8 cellular contexts compared by ENCODE assay signal in the genomic region with DNA sequence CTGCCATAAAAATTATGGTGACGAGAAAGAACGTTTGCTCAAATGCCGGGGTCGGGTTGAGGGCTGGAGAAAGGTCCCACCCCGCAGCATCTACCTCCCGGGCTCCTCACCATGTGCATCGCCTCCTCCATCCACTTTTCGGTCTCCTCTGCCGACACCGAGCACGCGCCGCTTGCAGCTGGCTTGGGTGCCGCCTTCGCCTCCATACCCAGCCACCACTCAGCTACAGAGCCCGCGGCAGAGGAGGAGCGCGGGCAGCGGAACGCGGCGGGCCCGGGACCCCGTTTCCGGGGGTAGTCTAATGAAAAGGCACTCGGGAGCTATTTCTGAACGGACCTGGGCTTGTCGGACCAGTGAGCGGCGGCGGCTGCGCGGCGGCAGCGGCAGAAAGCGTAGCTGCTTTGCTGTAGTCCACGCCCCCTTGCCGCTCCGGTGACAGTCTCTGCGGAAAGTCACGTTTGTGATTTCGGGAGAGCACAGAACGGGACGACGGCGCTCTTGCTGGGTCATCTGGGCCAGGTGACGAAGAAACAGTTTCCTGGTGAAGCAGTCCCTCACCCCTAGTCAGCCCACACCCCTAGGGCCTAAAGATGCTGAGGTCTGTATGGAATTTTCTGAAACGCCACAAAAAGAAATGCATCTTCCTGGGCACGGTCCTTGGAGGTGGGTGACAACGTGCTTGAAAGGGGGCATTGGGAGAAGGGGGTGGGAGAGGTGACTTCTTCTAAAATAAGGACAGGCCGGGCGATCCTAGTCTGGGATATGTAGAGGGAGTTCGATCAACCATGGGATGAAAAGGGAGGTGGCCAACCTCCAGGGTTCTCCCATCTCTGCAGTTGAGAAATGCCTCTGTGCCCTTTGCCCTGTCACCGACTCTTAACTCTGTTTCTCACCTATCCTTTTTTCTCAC. TPM values are rescaled to one million over a fixed set of nuclear protein-coding genes. Genes with fewer than 3 reads are reported as not detected.
DNase-seq lines count a peak whose midpoint lies in the region; ATAC-seq, FAIRE-seq and TF ChIP-seq lines count a peak whose summit lies in the region.

A gene (minus strand): TSS at position 243 of the 910 bp plus-strand sequence. CDS start 37 bp downstream, at position 206.
A gene with protein sequence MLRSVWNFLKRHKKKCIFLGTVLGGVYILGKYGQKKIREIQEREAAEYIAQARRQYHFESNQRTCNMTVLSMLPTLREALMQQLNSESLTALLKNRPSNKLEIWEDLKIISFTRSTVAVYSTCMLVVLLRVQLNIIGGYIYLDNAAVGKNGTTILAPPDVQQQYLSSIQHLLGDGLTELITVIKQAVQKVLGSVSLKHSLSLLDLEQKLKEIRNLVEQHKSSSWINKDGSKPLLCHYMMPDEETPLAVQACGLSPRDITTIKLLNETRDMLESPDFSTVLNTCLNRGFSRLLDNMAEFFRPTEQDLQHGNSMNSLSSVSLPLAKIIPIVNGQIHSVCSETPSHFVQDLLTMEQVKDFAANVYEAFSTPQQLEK (plus strand): TSS at position 353 of the 910 bp plus-strand sequence. CDS start 238 bp downstream, at position 591.

- POLR2A ChIA-PET in RWPE1 (lab: Yijun Ruan, JAX; ENCODE audit: low non-redundant PET): interaction anchor here (0.6 kb wide), 1 partner anchor 10 kb away, joined by 6 read pairs; no protein-coding TSS in a partner anchor
- POLR2A ChIA-PET in naive thymus-derived CD8-positive, alpha-beta T cell (lab: Charles Lee): interaction anchor here (0.6 to 1.8 kb wide), 9 partner anchors 24 to 1304 kb away, joined by 3 to 7 read pairs (median 4); a partner anchor contains a TSS

- peak within 1 kb of the TSS; percentile 91 for H3K4me3 ChIP-seq in fibroblast of mammary gland (ENCODE audit: control insufficient read depth, low read depth, low read length)

- DNase-seq in ELF-1 (ENCODE audit: low read depth, low spot score) (peak; percentile 97), H54 (ENCODE audit: insufficient read length, low spot score) (peak; percentile 51), LoVo (ENCODE audit: low spot score) (peak; percentile 96), RWPE1 (ENCODE audit: low spot score) (peak; percentile 93), fibroblast of mammary gland (ENCODE audit: low read depth) (peak; percentile 91)
- peak; percentile 84 to 96 (median 92) for DNase-seq in naive thymus-derived CD8-positive, alpha-beta T cell
- peak; percentile 95 for DNase-seq in stimulated activated naive B cell treated with anti-CD40 and anti-IgM and Interleukin-4, amounts not matched to agents 10 μg/mL and 1 μg/mL and 100 μg/mL, for 72 hours

- peaks cover 43% of the 10 kb centered on the region for H3K36me3 Mint-ChIP-seq in activated T-helper 17 cell treated with anti-CD3 and anti-CD28 coated beads, Interleukin-2, amount 50 U/mL, for 72 hours (ENCODE audit: low read depth)
- H3K36me3 Mint-ChIP-seq in naive thymus-derived CD8-positive, alpha-beta T cell: peaks cover 0 to 17% (median 0%) of the 10 kb centered on the region in 3 donors
- H3K36me3 Mint-ChIP-seq in stimulated activated naive B cell treated with anti-CD40 and anti-IgM and Interleukin-4, amounts not matched to agents 10 μg/mL and 1 μg/mL and 100 μg/mL, for 72 hours: peaks cover 8 to 12% of the 10 kb centered on the region in 2 donors

- no peak for TF ChIP-seq CTCF in RWPE1 (conservative IDR thresholded peaks at IDR 0.05; ENCODE audit: low read depth)
- no peak for TF ChIP-seq CTCF in fibroblast of mammary gland (conservative IDR thresholded peaks at IDR 0.05; ENCODE audit: control insufficient read depth, insufficient read depth, low read depth, low read length)

- peak within 1 kb of the TSS; percentile 96 for H3K27ac Mint-ChIP-seq in activated T-helper 17 cell treated with anti-CD3 and anti-CD28 coated beads, Interleukin-2, amount 50 U/mL, for 72 hours
- peak within 1 kb of the TSS; percentile 94 to 98 (median 97) for H3K27ac Mint-ChIP-seq in naive thymus-derived CD8-positive, alpha-beta T cell
- peak within 1 kb of the TSS; percentile 99 for H3K27ac Mint-ChIP-seq in stimulated activated naive B cell treated with anti-CD40 and anti-IgM and Interleukin-4, amounts not matched to agents 10 μg/mL and 1 μg/mL and 100 μg/mL, for 72 hours

- no peaks in the 10 kb centered on the region for H3K27me3 Mint-ChIP-seq in activated T-helper 17 cell treated with anti-CD3 and anti-CD28 coated beads, Interleukin-2, amount 50 U/mL, for 72 hours
- H3K27me3 Mint-ChIP-seq in naive thymus-derived CD8-positive, alpha-beta T cell: no peaks in the 10 kb centered on the region
- no peaks in the 10 kb centered on the region for H3K27me3 Mint-ChIP-seq in stimulated activated naive B cell treated with anti-CD40 and anti-IgM and Interleukin-4, amounts not matched to agents 10 μg/mL and 1 μg/mL and 100 μg/mL, for 72 hours

- peak within 1 kb of the TSS; percentile 84 for H3K27ac ChIP-seq in RWPE1

- CTCF ChIA-PET in RWPE1 (lab: Yijun Ruan, JAX): no interaction called here

- H3K4me1 Mint-ChIP-seq in activated T-helper 17 cell treated with anti-CD3 and anti-CD28 coated beads, Interleukin-2, amount 50 U/mL, for 72 hours: peaks cover 24% of the 10 kb centered on the region
- peaks cover 18 to 54% (median 51%) of the 10 kb centered on the region in 4 donors for H3K4me1 Mint-ChIP-seq in naive thymus-derived CD8-positive, alpha-beta T cell
- H3K4me1 Mint-ChIP-seq in stimulated activated naive B cell treated with anti-CD40 and anti-IgM and Interleukin-4, amounts not matched to agents 10 μg/mL and 1 μg/mL and 100 μg/mL, for 72 hours: peaks cover 17 to 38% of the 10 kb centered on the region in 2 donors

- peak; percentile 85 for TF ChIP-seq POLR2A in H54 (IDR thresholded peaks at IDR 0.05; ENCODE audit: low read depth, low read length)

- peak; percentile 90 for ATAC-seq in activated T-helper 17 cell treated with anti-CD3 and anti-CD28 coated beads, Interleukin-2, amount 50 U/mL, for 72 hours (replicated peaks)
- ATAC-seq in naive thymus-derived CD8-positive, alpha-beta T cell: peak; percentile 92 to 95
- ATAC-seq in stimulated activated naive B cell treated with anti-CD40 and anti-IgM and Interleukin-4, amounts not matched to agents 10 μg/mL and 1 μg/mL and 100 μg/mL, for 72 hours (replicated peaks): peak; percentile 98

- peak within 1 kb of the TSS; percentile 97 for H3K4me3 Mint-ChIP-seq in activated T-helper 17 cell treated with anti-CD3 and anti-CD28 coated beads, Interleukin-2, amount 50 U/mL, for 72 hours
- H3K4me3 Mint-ChIP-seq in naive thymus-derived CD8-positive, alpha-beta T cell: peak within 1 kb of the TSS; percentile 93 to 100 (median 99)
- peak within 1 kb of the TSS; percentile 92 to 99 for H3K4me3 Mint-ChIP-seq in stimulated activated naive B cell treated with anti-CD40 and anti-IgM and Interleukin-4, amounts not matched to agents 10 μg/mL and 1 μg/mL and 100 μg/mL, for 72 hours

- peak; percentile 20 for FAIRE-seq in H54 (lab: Jason Lieb, UNC)

- no peaks in the 10 kb centered on the region for H3K9me3 Mint-ChIP-seq in activated T-helper 17 cell treated with anti-CD3 and anti-CD28 coated beads, Interleukin-2, amount 50 U/mL, for 72 hours
- no peaks in the 10 kb centered on the region for H3K9me3 Mint-ChIP-seq in naive thymus-derived CD8-positive, alpha-beta T cell
- H3K9me3 Mint-ChIP-seq in stimulated activated naive B cell treated with anti-CD40 and anti-IgM and Interleukin-4, amounts not matched to agents 10 μg/mL and 1 μg/mL and 100 μg/mL, for 72 hours: no peaks in the 10 kb centered on the region

RNA-seq across cellular contexts. Expression of the first gene that starts in this region (rescaled TPM):
- 10 to 100 TPM; 20.8 to 32.6 TPM for total RNA-seq in activated T-helper 17 cell treated with anti-CD3 and anti-CD28 coated beads, Interleukin-2, amount 50 U/mL, for 72 hours
- 10 to 100 TPM; 23.8 to 28.5 TPM for total RNA-seq in naive thymus-derived CD8-positive, alpha-beta T cell
- 1 to 10 TPM; 1.5 to 1.7 (median 1.6) TPM for polyA plus RNA-seq in naive thymus-derived CD8-positive, alpha-beta T cell

RNA-seq across cellular contexts. Expression of the second gene that starts in this region (rescaled TPM):
- 10 to 100 TPM; 30.6 to 37.6 TPM for total RNA-seq in activated T-helper 17 cell treated with anti-CD3 and anti-CD28 coated beads, Interleukin-2, amount 50 U/mL, for 72 hours
- total RNA-seq in naive thymus-derived CD8-positive, alpha-beta T cell: 10 to 100 TPM; 21.1 to 25.8 TPM
- polyA plus RNA-seq in naive thymus-derived CD8-positive, alpha-beta T cell: 10 to 100 TPM; 19.2 to 22.2 (median 20.0) TPM

Comparison
In these comparisons a context has a peak if more than half of its experiments do, and no peak if none do; other contexts are left out.
1. Peak in every context shown above with its lines: DNase-seq, ATAC-seq, H3K4me3 ChIP-seq and H3K27ac ChIP-seq.